Comparison of ENCODE assay signal across 22 cellular contexts in the genomic region with DNA sequence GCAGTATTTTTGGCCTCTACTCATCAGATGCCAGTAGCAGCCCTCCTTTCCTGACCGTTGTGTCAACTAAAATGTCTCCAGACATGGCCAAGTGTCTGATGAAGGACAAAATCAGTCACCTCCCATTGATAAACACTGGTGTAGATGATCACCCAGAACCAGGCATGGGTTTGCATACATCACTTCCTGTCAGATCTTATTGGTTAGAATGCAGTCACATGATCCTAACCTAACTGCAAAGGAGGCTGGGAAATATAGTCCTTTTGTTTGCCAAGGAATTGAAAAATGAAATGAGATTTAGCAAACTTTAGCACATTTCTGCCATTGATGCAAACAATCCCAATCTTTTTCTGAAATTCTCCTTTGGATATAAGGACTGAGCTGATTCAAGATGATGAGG.
"Had no signal": no experiment of that assay in that cellular context is flagged by ENCODE, and none has a peak within 500 bp of the region (broad histone marks: within the 10 kb centered on the region; RNA-seq: fewer than 3 reads in every experiment).

No MANE protein-coding gene starts in this region.

- ATAC-seq: esophagus mucosa; heart left ventricle; left colon; left ventricle myocardium superior; natural killer cell treated with Interleukin-12 subunit alpha and Interleukin-12 subunit beta and Interleukin-15 and Interleukin-18, amount 100 ng/mL, for 72 hours; pancreas; right cardiac atrium; stimulated activated memory B cell treated with anti-CD40 and anti-IgM and Interleukin-4, amounts not matched to agents 10 μg/mL and 1 μg/mL and 100 μg/mL, for 72 hours had no signal

- H3K36me3 ChIP-seq: heart left ventricle, neural progenitor cell, pancreas, tibial nerve, upper lobe of right lung, vagina had no signal

- H2AFZ ChIP-seq: neural progenitor cell had no signal

- H3K27me3 Mint-ChIP-seq: progenitor cell of endocrine pancreas; stimulated activated memory B cell treated with anti-CD40 and anti-IgM and Interleukin-4, amounts not matched to agents 10 μg/mL and 1 μg/mL and 100 μg/mL, for 72 hours; stimulated activated naive CD8-positive, alpha-beta T cell treated with anti-CD3 and anti-CD28 coated beads, Interleukin-15, Interleukin-2, amounts not matched to agents 100 ng/mL and 50 ng/mL, for 24 hours had no signal

- H3K4me1 ChIP-seq: heart left ventricle, neural progenitor cell, pancreas, tibial nerve, upper lobe of right lung, vagina had no signal

- H3K27me3 ChIP-seq: heart left ventricle, neural progenitor cell, pancreas, tibial nerve, upper lobe of right lung, vagina had no signal

- DNase-seq: effector CD8-positive, alpha-beta T cell; heart left ventricle; hippocampal formation; left colon; left ventricle myocardium superior; mesenchymal stem cell; midbrain; occipital lobe; pancreas; right cardiac atrium; small intestine; stimulated activated CD4-positive, alpha-beta T cell treated with anti-CD3 and anti-CD28 coated beads, Interleukin-2, amount 100 ng/mL, for 48 hours; upper lobe of right lung had no signal

- H3K9ac ChIP-seq: neural progenitor cell had no signal

- H3K4me1 Mint-ChIP-seq: neural progenitor cell; stimulated activated memory B cell treated with anti-CD40 and anti-IgM and Interleukin-4, amounts not matched to agents 10 μg/mL and 1 μg/mL and 100 μg/mL, for 72 hours had no signal

- H3K9me3 ChIP-seq: pancreas, tibial nerve, upper lobe of right lung, vagina had no signal

- H3K27ac Mint-ChIP-seq: natural killer cell treated with Interleukin-12 subunit alpha and Interleukin-12 subunit beta and Interleukin-15 and Interleukin-18, amount 100 ng/mL, for 72 hours; neural progenitor cell; progenitor cell of endocrine pancreas; stimulated activated memory B cell treated with anti-CD40 and anti-IgM and Interleukin-4, amounts not matched to agents 10 μg/mL and 1 μg/mL and 100 μg/mL, for 72 hours had no signal

- H3K4me3 ChIP-seq: heart left ventricle, lung, neural progenitor cell, pancreas, tibial nerve, upper lobe of right lung, vagina had no signal

- H3K9me3 Mint-ChIP-seq: natural killer cell treated with Interleukin-12 subunit alpha and Interleukin-12 subunit beta and Interleukin-15 and Interleukin-18, amount 100 ng/mL, for 72 hours; neural progenitor cell; stimulated activated memory B cell treated with anti-CD40 and anti-IgM and Interleukin-4, amounts not matched to agents 10 μg/mL and 1 μg/mL and 100 μg/mL, for 72 hours had no signal

- H3K4me2 ChIP-seq: neural progenitor cell had no signal

- H3K27ac ChIP-seq: heart left ventricle, neural progenitor cell, pancreas, tibial nerve, upper lobe of right lung, vagina had no signal

- H3K4me3 Mint-ChIP-seq: natural killer cell treated with Interleukin-12 subunit alpha and Interleukin-12 subunit beta and Interleukin-15 and Interleukin-18, amount 100 ng/mL, for 72 hours; neural progenitor cell; stimulated activated memory B cell treated with anti-CD40 and anti-IgM and Interleukin-4, amounts not matched to agents 10 μg/mL and 1 μg/mL and 100 μg/mL, for 72 hours; stimulated activated naive CD8-positive, alpha-beta T cell treated with anti-CD3 and anti-CD28 coated beads, Interleukin-15, Interleukin-2, amounts not matched to agents 100 ng/mL and 50 ng/mL, for 24 hours had no signal

- H3K36me3 Mint-ChIP-seq: natural killer cell treated with Interleukin-12 subunit alpha and Interleukin-12 subunit beta and Interleukin-15 and Interleukin-18, amount 100 ng/mL, for 72 hours; neural progenitor cell had no signal
